1 cellular context compared by ENCODE assay signal in the genomic region with DNA sequence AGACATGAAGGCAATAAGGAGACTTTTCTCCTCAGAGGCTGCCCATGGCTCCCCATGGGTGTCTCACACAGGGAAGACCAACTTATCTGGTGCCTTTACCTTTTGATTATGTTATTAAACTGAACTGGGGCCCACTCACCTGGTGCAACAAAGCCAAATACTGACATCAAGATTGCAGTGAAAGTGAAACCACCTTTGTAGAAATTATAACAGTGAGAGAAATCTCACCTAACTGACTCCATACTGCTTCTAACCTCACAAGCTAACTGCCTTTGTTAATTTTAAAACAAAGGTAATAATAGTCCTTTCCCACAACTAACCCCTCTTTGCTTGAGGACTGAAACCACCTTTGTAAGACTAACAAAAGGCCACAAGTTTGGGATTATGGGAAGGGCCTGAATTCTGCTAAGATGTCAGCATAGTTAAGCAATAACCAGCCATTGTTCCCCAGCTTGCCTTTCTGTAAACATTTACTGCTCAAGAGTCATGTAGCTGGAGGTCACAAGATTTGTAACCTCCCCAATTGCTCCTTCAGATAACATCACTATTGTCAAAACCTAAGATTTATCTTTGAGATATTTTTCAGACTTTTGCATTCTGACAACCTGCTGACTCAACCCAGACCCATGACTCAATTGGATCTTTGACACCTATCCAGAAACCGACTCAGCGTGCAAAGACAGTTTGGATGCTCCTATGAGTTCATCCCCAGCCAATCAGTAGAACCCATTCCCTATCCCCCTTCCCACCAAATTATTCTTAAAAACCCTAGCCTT.
TF ChIP-seq lines count a peak whose summit lies in the region.

No MANE protein-coding gene starts in this region.

TF ChIP-seq in SK-N-SH, 30 proteins besides CTCF, POLR2A, EP300 and RAD21 (continued from another document):
- TF ChIP-seq PBX3 (IDR thresholded peaks at IDR 0.05) (no peak), SMC3 (IDR thresholded peaks at IDR 0.05; ENCODE audit: low read depth, low read length) (no peak), SIN3A (IDR thresholded peaks at IDR 0.05; ENCODE audit: borderline replicate concordance, low read depth, low read length) (no peak)
TF ChIP-seq in SK-N-SH: peak in this region for 0.
